17 cellular contexts compared by ENCODE assay signal in the genomic region with DNA sequence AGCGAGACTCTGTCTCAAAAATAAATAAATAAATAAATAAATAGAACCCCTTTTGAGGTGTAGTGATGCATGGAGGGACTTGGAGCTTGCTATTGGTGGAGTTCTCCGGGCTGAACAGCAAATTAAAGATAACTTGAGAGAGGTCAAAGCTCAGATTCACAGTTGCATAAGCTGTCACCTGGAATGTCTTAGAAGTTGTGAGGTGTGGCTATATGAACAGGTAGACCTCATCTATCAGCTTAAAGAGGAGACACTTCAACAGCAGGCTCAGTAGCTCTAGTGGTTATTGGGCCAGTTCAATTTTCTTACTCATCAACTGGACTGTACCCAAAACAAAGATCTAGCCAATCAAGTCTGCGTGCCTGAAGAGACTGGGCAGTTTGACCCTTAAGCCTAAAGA. TPM values are rescaled to one million over a fixed set of nuclear protein-coding genes. Genes with fewer than 3 reads are reported as not detected.
DNase-seq lines count a peak whose midpoint lies in the region; ATAC-seq and TF ChIP-seq lines count a peak whose summit lies in the region.
"Had no signal": no experiment of that assay in that cellular context is flagged by ENCODE, and none has a peak within 500 bp of the region (broad histone marks: within the 10 kb centered on the region; RNA-seq: fewer than 3 reads in every experiment).

No MANE protein-coding gene starts in this region.

- H3K9me3 ChIP-seq in PC-3 (ENCODE audit: low read length): no peaks in the 10 kb centered on the region
- H3K9me3 ChIP-seq: HAP-1 had no signal

- no peaks in the 10 kb centered on the region for H3K27me3 ChIP-seq in PC-3 (ENCODE audit: low read length)

- peak overlapping the region; percentile 28 for H3K4me2 ChIP-seq in PC-3 (ENCODE audit: low read length)

- no peaks in the 10 kb centered on the region for H3F3A ChIP-seq in PC-3 (ENCODE audit: low read length, unreplicated experiment)

- no peaks in the 10 kb centered on the region for H3K9me2 ChIP-seq in PC-3 (replicated peaks; ENCODE audit: low read length)

- no peaks in the 10 kb centered on the region for H4K20me1 ChIP-seq in PC-3 (ENCODE audit: low read length)

- H3K9ac ChIP-seq in PC-3 (ENCODE audit: low read length): no peak overlapping the region

- peak overlapping the region; percentile 32; the same call in 1 of the 2 replicates for H3K27ac ChIP-seq in PC-3 (ENCODE audit: low read length)

- BruUV-seq in PC-3 (replicated peaks; lab: Mats Ljungman, UMichigan): no TSS peak

- H2AFZ ChIP-seq in PC-3 (ENCODE audit: low read length): no peak overlapping the region

- ATAC-seq in PC-3: no peak
- no peak for ATAC-seq in left ventricle myocardium superior

- DNase-seq in EL (peak; percentile 34), PC-3 (peak; percentile 19), fibroblast of peridontal ligament (ENCODE audit: extremely low read depth) (peak; percentile 38), stromal cell of bone marrow (ENCODE audit: low read depth) (peak; percentile 13), iPS-NIHi7 (ENCODE audit: extremely low spot score) (no peak), NOMO-1 treated with DMSO at 0.1 percent for 48 hours (lab: John Stamatoyannopoulos, UW; ENCODE audit: unreplicated experiment) (no peak), left ventricle myocardium superior (no peak)
- DNase-seq: AML-193, DMS153, KBM-7, NCI-H1092 treated with DMSO at 0.1 percent for 48 hours, NCI-H1694, NCI-H2227 treated with DMSO at 0.1 percent for 48 hours, NCI-H524, SHP77 had no signal

- intact Hi-C loops in PC-3 (cut with micrococcal nuclease) (no loop called here), left ventricle myocardium superior (cut with micrococcal nuclease) (no loop called here)

- CTCF ChIA-PET in PC-3 (lab: Charles Lee): no interaction called here

- no peaks in the 10 kb centered on the region for H3K36me3 ChIP-seq in PC-3 (ENCODE audit: low read depth, low read length)
- H3K36me3 ChIP-seq: HAP-1 had no signal

- peaks cover 31% of the 10 kb centered on the region for H3K4me1 ChIP-seq in PC-3 (ENCODE audit: insufficient read depth, low read length)
- H3K4me1 ChIP-seq: HAP-1 had no signal

- POLR2A ChIA-PET in PC-3 (lab: Charles Lee; ENCODE audit: unreplicated experiment): no interaction called here

- no peak for TF ChIP-seq CTCF in PC-3 (conservative IDR thresholded peaks at IDR 0.05; ENCODE audit: low read depth, low read length)

- no peak overlapping the region for H3K4me3 ChIP-seq in PC-3 (ENCODE audit: low read length)
- H3K4me3 ChIP-seq: HAP-1 had no signal

- no peaks in the 10 kb centered on the region for H3K79me2 ChIP-seq in PC-3 (ENCODE audit: low read length)

RNA-seq across cellular contexts. Expression of a gene that starts 11.7 kb away (rescaled TPM):
- 6.5 and 12.6 TPM in 2 replicates for total RNA-seq in PC-3 (2014; rRNA removed)
- total RNA-seq in left ventricle myocardium superior: 46.3 TPM

RNA-seq across cellular contexts. Expression of a gene that starts 23.5 kb away (rescaled TPM):
- not detected in 2 replicates for total RNA-seq in PC-3 (2014; rRNA removed)
- not detected for total RNA-seq in left ventricle myocardium superior
- total RNA-seq: A673 had no signal

RNA-seq across cellular contexts. Expression of a gene that starts 31.7 kb away (rescaled TPM):
- total RNA-seq in PC-3 (2014; rRNA removed) (0.36 TPM in 1 of 2 replicates, not detected in the other), left ventricle myocardium superior (20.6 TPM)

RNA-seq across cellular contexts. Expression of a gene that starts 54.9 kb away (rescaled TPM):
- 3.2 and 4.4 TPM in 2 replicates for total RNA-seq in PC-3 (2014; rRNA removed)
- total RNA-seq in left ventricle myocardium superior: 10.5 TPM

Comparison
In these comparisons a context has a peak if more than half of its experiments do, and no peak if none do; other contexts are left out.
1. DNase-seq: peak in EL (single experiment), PC-3 (single experiment), fibroblast of peridontal ligament (single experiment) and stromal cell of bone marrow (single experiment); none in iPS-NIHi7 (single experiment), NOMO-1 treated with DMSO at 0.1 percent for 48 hours (single experiment) and left ventricle myocardium superior (single experiment).
2. RNA of a gene that starts 31.7 kb away (total RNA-seq): 20.6 TPM in left ventricle myocardium superior (single experiment); 0.36 TPM in PC-3; every median in the first group is over 10 times any median in the second.